In genomic region chr5:172724658-172725183, GRCh38 we compare ENCODE assay signal across 20 cellular contexts.
"Had no signal": no experiment of that assay in that cellular context is flagged by ENCODE, and none has a peak within 500 bp of the region (broad histone marks: within the 10 kb centered on the region; RNA-seq: fewer than 3 reads in every experiment).

No MANE protein-coding gene starts in this region.

- H3K4me1 Mint-ChIP-seq: activated CD4-positive, alpha-beta T cell treated with anti-CD3 and anti-CD28 coated beads, Interleukin-2, amount 10 ng/mL, durations not matched to agents 24 days and 14 days; activated naive CD4-positive, alpha-beta T cell treated with anti-CD3 and anti-CD28 coated beads, Interleukin-2, amount 10 ng/mL, durations not matched to agents 7 days and 5 days; naive B cell had no signal

- H2AFZ ChIP-seq: neural progenitor cell had no signal

- H3K27ac Mint-ChIP-seq: activated CD4-positive, alpha-beta memory T cell treated with anti-CD3 and anti-CD28 coated beads, Interleukin-2, amount 10 ng/mL, durations not matched to agents 7 days and 5 days; activated CD4-positive, alpha-beta T cell treated with anti-CD3 and anti-CD28 coated beads, Interleukin-2, amount 10 ng/mL, durations not matched to agents 24 days and 14 days; activated naive CD4-positive, alpha-beta T cell treated with anti-CD3 and anti-CD28 coated beads, Interleukin-2, amount 10 ng/mL, durations not matched to agents 7 days and 5 days; neural progenitor cell; progenitor cell of endocrine pancreas; T-helper 2 cell treated with Interferon-gamma antibody and Interleukin-4, amounts not matched to agents 5 μg/mL and 100 μg/mL, for 36 hours had no signal

- H3K27me3 Mint-ChIP-seq: activated CD4-positive, alpha-beta T cell treated with anti-CD3 and anti-CD28 coated beads, Interleukin-2, amount 10 ng/mL, durations not matched to agents 24 days and 14 days had no signal

- H3K9me3 ChIP-seq: transverse colon, uterus had no signal

- ATAC-seq: activated CD4-positive, CD25-positive, alpha-beta regulatory T cell treated with anti-CD3 and anti-CD28 coated beads, Interleukin-2, amount 50 U/mL, for 24 hours; foreskin keratinocyte; left colon; stimulated activated naive CD8-positive, alpha-beta T cell treated with anti-CD3 and anti-CD28 coated beads, Interleukin-15, Interleukin-2, amounts not matched to agents 100 U/mL and 50 U/mL, for 24 hours had no signal

- H3K27ac ChIP-seq: foreskin keratinocyte, neural progenitor cell, transverse colon, uterus, VCaP had no signal

- H3K4me3 Mint-ChIP-seq: activated CD4-positive, alpha-beta memory T cell treated with anti-CD3 and anti-CD28 coated beads, Interleukin-2, amount 10 ng/mL, durations not matched to agents 7 days and 5 days; activated CD4-positive, alpha-beta T cell treated with anti-CD3 and anti-CD28 coated beads, Interleukin-2, amount 10 ng/mL, durations not matched to agents 24 days and 14 days; activated naive CD4-positive, alpha-beta T cell treated with anti-CD3 and anti-CD28 coated beads, Interleukin-2, amount 10 ng/mL, durations not matched to agents 7 days and 5 days; naive B cell; neural progenitor cell; T-helper 2 cell treated with Interferon-gamma antibody and Interleukin-4, amounts not matched to agents 5 μg/mL and 100 μg/mL, for 36 hours had no signal

- H3K36me3 ChIP-seq: neural progenitor cell, transverse colon, uterus had no signal

- H3K36me3 Mint-ChIP-seq: activated naive CD4-positive, alpha-beta T cell treated with anti-CD3 and anti-CD28 coated beads, Interleukin-2, amount 10 ng/mL, durations not matched to agents 7 days and 5 days; naive B cell; neural progenitor cell had no signal

- H3K27me3 ChIP-seq: transverse colon, uterus had no signal

- H3K4me3 ChIP-seq: lung, neural progenitor cell, transverse colon, uterus had no signal

- H3K9ac ChIP-seq: neural progenitor cell had no signal

- DNase-seq: activated CD4-positive, alpha-beta memory T cell treated with anti-CD3 and anti-CD28 coated beads, Interleukin-2, amount 10 ng/mL, durations not matched to agents 7 days and 5 days; activated CD4-positive, alpha-beta T cell treated with anti-CD3 and anti-CD28 coated beads, Interleukin-2, amount 10 ng/mL, durations not matched to agents 24 days and 14 days; activated effector memory CD4-positive, alpha-beta T cell treated with anti-CD3 and anti-CD28 coated beads, Interleukin-2, amount 50 U/mL, for 16 hours; activated naive CD4-positive, alpha-beta T cell treated with anti-CD3 and anti-CD28 coated beads, Interleukin-2, amount 10 ng/mL, durations not matched to agents 7 days and 5 days; dermis blood vessel endothelial cell; effector memory CD4-positive, alpha-beta T cell; foreskin keratinocyte; glutamatergic neuron; left colon; naive B cell; stimulated activated CD4-positive, alpha-beta T cell treated with anti-CD3 and anti-CD28 coated beads, Interleukin-4, amount 100 ng/mL, for 4 hours; stimulated activated naive CD8-positive, alpha-beta T cell treated with anti-CD3 and anti-CD28 coated beads, Interleukin-15, Interleukin-2, amounts not matched to agents 100 U/mL and 50 U/mL, for 24 hours; transverse colon; uterus had no signal

- H3K4me1 ChIP-seq: foreskin keratinocyte, neural progenitor cell had no signal

- H3K9me3 Mint-ChIP-seq: activated CD4-positive, alpha-beta memory T cell treated with anti-CD3 and anti-CD28 coated beads, Interleukin-2, amount 10 ng/mL, durations not matched to agents 7 days and 5 days; activated CD4-positive, alpha-beta T cell treated with anti-CD3 and anti-CD28 coated beads, Interleukin-2, amount 10 ng/mL, durations not matched to agents 24 days and 14 days; activated naive CD4-positive, alpha-beta T cell treated with anti-CD3 and anti-CD28 coated beads, Interleukin-2, amount 10 ng/mL, durations not matched to agents 7 days and 5 days; naive B cell; neural progenitor cell; T-helper 2 cell treated with Interferon-gamma antibody and Interleukin-4, amounts not matched to agents 5 μg/mL and 100 μg/mL, for 36 hours had no signal

- H3K4me2 ChIP-seq: neural progenitor cell had no signal
